ENCODE assay signal across 17 cellular contexts in genomic region chr7:27104244-27105149, GRCh38. TPM values are rescaled to one million over a fixed set of nuclear protein-coding genes. Genes with fewer than 3 reads are reported as not detected.
DNase-seq lines count a peak whose midpoint lies in the region; ATAC-seq and TF ChIP-seq lines count a peak whose summit lies in the region.
"Had no signal": no experiment of that assay in that cellular context is flagged by ENCODE, and none has a peak within 500 bp of the region (broad histone marks: within the 10 kb centered on the region; RNA-seq: fewer than 3 reads in every experiment).

No MANE protein-coding gene starts in this region.

- H3K4me1 ChIP-seq in osteoblast (ENCODE audit: insufficient read depth, low read length) (peaks cover 14% of the 10 kb centered on the region), prostate gland (replicated peaks) (no peaks in the 10 kb centered on the region)

- no peak for ATAC-seq in activated CD8-positive, alpha-beta memory T cell treated with anti-CD3 and anti-CD28 coated beads, Interleukin-2, amount 10 ng/mL, durations not matched to agents 7 days and 5 days
- ATAC-seq in HG03354 (IDR thresholded peaks at IDR 0.05; ENCODE audit: poor library complexity, severe bottlenecking, unreplicated experiment): no peak

- H3K9me3 Mint-ChIP-seq in activated CD8-positive, alpha-beta memory T cell treated with anti-CD3 and anti-CD28 coated beads, Interleukin-2, amount 10 ng/mL, durations not matched to agents 7 days and 5 days (ENCODE audit: low read depth): no peaks in the 10 kb centered on the region
- H3K9me3 Mint-ChIP-seq: CD8-positive, alpha-beta memory T cell had no signal

- peaks cover 21% of the 10 kb centered on the region for H3K79me2 ChIP-seq in osteoblast (ENCODE audit: insufficient read depth, low read length)

- H3K27ac ChIP-seq in osteoblast (ENCODE audit: low read depth, low read length): peak overlapping the region; percentile 20
- no peak overlapping the region for H3K27ac ChIP-seq in prostate gland
- H3K27ac ChIP-seq: 22Rv1 had no signal

- no peak overlapping the region for H2AFZ ChIP-seq in osteoblast (ENCODE audit: low read length)

- peaks cover 2% of the 10 kb centered on the region for H3K36me3 Mint-ChIP-seq in activated CD8-positive, alpha-beta memory T cell treated with anti-CD3 and anti-CD28 coated beads, Interleukin-2, amount 10 ng/mL, durations not matched to agents 7 days and 5 days

- H3K36me3 ChIP-seq in osteoblast (ENCODE audit: insufficient read depth, low read length) (peaks cover 20% of the 10 kb centered on the region), prostate gland (no peaks in the 10 kb centered on the region)

- CTCF ChIA-PET in activated CD8-positive, alpha-beta memory T cell treated with anti-CD3 and anti-CD28 coated beads, Interleukin-2, amount 10 ng/mL, durations not matched to agents 7 days and 5 days (lab: Charles Lee): interaction anchor here (2.4 kb wide), 1 partner anchor 47 kb away, joined by 6 read pairs; no protein-coding TSS in a partner anchor

- no peak overlapping the region for H3K4me3 ChIP-seq in fibroblast of mammary gland (ENCODE audit: control insufficient read depth, low read depth, low read length)
- no peak overlapping the region for H3K4me3 ChIP-seq in osteoblast (ENCODE audit: insufficient read depth, low read length)
- H3K4me3 ChIP-seq in prostate gland: no peak overlapping the region

- H3K27me3 Mint-ChIP-seq in activated CD8-positive, alpha-beta memory T cell treated with anti-CD3 and anti-CD28 coated beads, Interleukin-2, amount 10 ng/mL, durations not matched to agents 7 days and 5 days: peaks cover 63% of the 10 kb centered on the region

- no peak for TF ChIP-seq CTCF in fibroblast of mammary gland (conservative IDR thresholded peaks at IDR 0.05; ENCODE audit: control insufficient read depth, insufficient read depth, low read depth, low read length)
- TF ChIP-seq CTCF in osteoblast (IDR thresholded peaks at IDR 0.05; ENCODE audit: extremely low read depth, low read depth, low read length): no peak
- no peak for TF ChIP-seq CTCF in prostate gland (IDR thresholded peaks at IDR 0.05)

- peaks cover 8% of the 10 kb centered on the region for H4K20me1 ChIP-seq in osteoblast (ENCODE audit: insufficient read depth, low read length)

- no peak for TF ChIP-seq POLR2A in prostate gland (IDR thresholded peaks at IDR 0.05)

- no peaks in the 10 kb centered on the region for H3K27me3 ChIP-seq in osteoblast (ENCODE audit: insufficient read depth, low read length)
- H3K27me3 ChIP-seq in prostate gland (replicated peaks; ENCODE audit: insufficient read depth): no peaks in the 10 kb centered on the region

- intact Hi-C loops in prostate gland (cut with DNase I): no loop called here

- H3K4me3 Mint-ChIP-seq in activated CD8-positive, alpha-beta memory T cell treated with anti-CD3 and anti-CD28 coated beads, Interleukin-2, amount 10 ng/mL, durations not matched to agents 7 days and 5 days: no peak overlapping the region

- 85% methylated on average over 13 of the region's 13 CpGs for WGBS in prostate gland

- peak overlapping the region; percentile 44 for H3K4me2 ChIP-seq in osteoblast (ENCODE audit: insufficient read depth, low read length)

- DNase-seq in activated CD8-positive, alpha-beta memory T cell treated with anti-CD3 and anti-CD28 coated beads, Interleukin-2, amount 50 U/mL, for 48 hours: peak; percentile 18
- no peak for DNase-seq in activated CD8-positive, alpha-beta memory T cell treated with anti-CD3 and anti-CD28 coated beads, Interleukin-2, amount 10 ng/mL, durations not matched to agents 7 days and 5 days
- DNase-seq in fibroblast of mammary gland (ENCODE audit: low read depth): peak; percentile 57
- peak; percentile 92 for DNase-seq in osteoblast (ENCODE audit: insufficient read length, low spot score, missing footprints)
- DNase-seq in kidney glomerular epithelial cell (lab: John Stamatoyannopoulos, UW): no peak
- no peak for DNase-seq in NCI-H510A treated with DMSO at 0.1 percent for 48 hours (lab: John Stamatoyannopoulos, UW)
- DNase-seq in prostate gland (ENCODE audit: low spot score): no peak
- DNase-seq: amygdala; CD8-positive, alpha-beta memory T cell; H9; hypothalamus; midbrain; NCI-H2171; stimulated activated CD4-positive, alpha-beta T cell treated with anti-CD3 and anti-CD28 coated beads, Interleukin-4, amount 100 ng/mL, for 1 hour; stimulated activated naive CD4-positive, alpha-beta T cell had no signal

- H3K9me3 ChIP-seq in osteoblast (ENCODE audit: low read depth, low read length) (no peaks in the 10 kb centered on the region), prostate gland (no peaks in the 10 kb centered on the region)

- peaks cover 11% of the 10 kb centered on the region for H3K4me1 Mint-ChIP-seq in activated CD8-positive, alpha-beta memory T cell treated with anti-CD3 and anti-CD28 coated beads, Interleukin-2, amount 10 ng/mL, durations not matched to agents 7 days and 5 days

- no peak overlapping the region for H3K27ac Mint-ChIP-seq in activated CD8-positive, alpha-beta memory T cell treated with anti-CD3 and anti-CD28 coated beads, Interleukin-2, amount 10 ng/mL, durations not matched to agents 7 days and 5 days
- H3K27ac Mint-ChIP-seq: H9 had no signal

RNA-seq across cellular contexts. Expression of gene HOXA2, which starts 2.0 kb away (rescaled TPM):
- total RNA-seq in activated CD8-positive, alpha-beta memory T cell treated with anti-CD3 and anti-CD28 coated beads, Interleukin-2, amount 10 ng/mL, durations not matched to agents 7 days and 5 days: not detected
- total RNA-seq in osteoblast (0.36 and 0.59 TPM in 2 replicates), prostate gland (1 to 10 TPM in 1 of 2 donors, not detected in 1; 1.4 TPM)
- total RNA-seq: CD8-positive, alpha-beta memory T cell; H9 had no signal

RNA-seq across cellular contexts. Expression of gene HOXA1, which starts 8.7 kb away (rescaled TPM):
- under 1 TPM; 0.28 to 0.76 TPM for total RNA-seq in activated CD8-positive, alpha-beta memory T cell treated with anti-CD3 and anti-CD28 coated beads, Interleukin-2, amount 10 ng/mL, durations not matched to agents 7 days and 5 days
- total RNA-seq in osteoblast (0.72 and 1.5 TPM in 2 replicates), prostate gland (1 to 10 TPM in 1 of 2 donors, not detected in 1; 2.1 TPM)
- total RNA-seq: H9 had no signal

RNA-seq across cellular contexts. Expression of gene HOXA4, which starts 26.1 kb away (rescaled TPM):
- total RNA-seq in activated CD8-positive, alpha-beta memory T cell treated with anti-CD3 and anti-CD28 coated beads, Interleukin-2, amount 10 ng/mL, durations not matched to agents 7 days and 5 days: not detected
- 0.72 and 1.2 TPM in 2 replicates for total RNA-seq in osteoblast
- 1 to 10 TPM; 1.4 to 1.8 TPM for total RNA-seq in prostate gland
- total RNA-seq: H9 had no signal

RNA-seq across cellular contexts. Expression of gene HOXA5, which starts 39.0 kb away (rescaled TPM):
- total RNA-seq in activated CD8-positive, alpha-beta memory T cell treated with anti-CD3 and anti-CD28 coated beads, Interleukin-2, amount 10 ng/mL, durations not matched to agents 7 days and 5 days: not detected
- total RNA-seq in osteoblast (3.2 and 5.8 TPM in 2 replicates), prostate gland (10 to 100 TPM in 1 of 2 donors, 1 to 10 TPM in 1; 3.7 to 12.9 TPM)
- total RNA-seq: CD8-positive, alpha-beta memory T cell; H9 had no signal

RNA-seq across cellular contexts. Expression of gene HOXA6, which starts 43.1 kb away (rescaled TPM):
- not detected for total RNA-seq in activated CD8-positive, alpha-beta memory T cell treated with anti-CD3 and anti-CD28 coated beads, Interleukin-2, amount 10 ng/mL, durations not matched to agents 7 days and 5 days
- total RNA-seq in osteoblast: 5.0 and 7.6 TPM in 2 replicates
- total RNA-seq in prostate gland: 1 to 10 TPM; 6.9 to 7.5 TPM
- total RNA-seq: CD8-positive, alpha-beta memory T cell; H9 had no signal

Comparison
In these comparisons a context has a peak if more than half of its experiments do, and no peak if none do; other contexts are left out.
1. DNase-seq: peak in activated CD8-positive, alpha-beta memory T cell treated with anti-CD3 and anti-CD28 coated beads, Interleukin-2, amount 50 U/mL, for 48 hours (single experiment), fibroblast of mammary gland (single experiment) and osteoblast (single experiment); none in activated CD8-positive, alpha-beta memory T cell treated with anti-CD3 and anti-CD28 coated beads, Interleukin-2, amount 10 ng/mL, durations not matched to agents 7 days and 5 days (single experiment), kidney glomerular epithelial cell (single experiment), NCI-H510A treated with DMSO at 0.1 percent for 48 hours (single experiment) and prostate gland (single experiment).